ENCODE assay signal across 9 cellular contexts in the genomic region with DNA sequence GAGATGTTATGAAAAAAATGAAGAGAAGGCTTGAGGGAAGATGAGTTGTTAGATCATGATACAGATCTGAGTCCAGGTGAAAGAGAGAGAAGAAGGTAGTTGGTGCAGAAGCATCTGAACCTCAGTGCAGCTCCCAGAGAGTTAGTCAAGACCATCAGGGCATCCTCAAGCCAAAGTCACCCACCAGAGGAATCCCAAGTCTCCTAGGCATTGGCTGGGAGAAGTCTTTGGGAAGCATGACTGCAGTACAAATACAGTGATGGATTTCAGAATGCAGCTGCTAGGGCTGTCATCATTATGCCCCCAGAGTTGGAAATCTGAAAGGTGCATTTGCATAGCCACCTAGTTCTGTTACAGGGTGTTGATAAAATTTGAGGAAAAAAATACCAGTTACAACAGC.
"Had no signal": no experiment of that assay in that cellular context is flagged by ENCODE, and none has a peak within 500 bp of the region (broad histone marks: within the 10 kb centered on the region; RNA-seq: fewer than 3 reads in every experiment).

No MANE protein-coding gene starts in this region.

- H3K4me1 Mint-ChIP-seq: GM23338 had no signal

- H3K9ac ChIP-seq: GM23248 had no signal

- DNase-seq: GM23248, GOT3, H7, H9, HCEC 1CT, HFFc6 had no signal

- H3K27ac ChIP-seq: GM23248 had no signal

- H3K9me3 Mint-ChIP-seq: GM23338, H9, HFFc6 had no signal

- H2AFZ ChIP-seq: GM23248, GM23338 had no signal

- ATAC-seq: GM23338, HCT116 had no signal

- H3K4me3 ChIP-seq: GM23248, GM23338, HAP-1 had no signal

- H3K4me3 Mint-ChIP-seq: GM23338, H9, HFFc6 had no signal

- H3K27ac Mint-ChIP-seq: GM23338, H9, HFFc6 had no signal

- H3K9me3 ChIP-seq: HAP-1 had no signal

- H3K4me2 ChIP-seq: GM23338 had no signal

- H3K36me3 ChIP-seq: HAP-1 had no signal
